ENCODE assay signal across 8 cellular contexts in genomic region chr17:16383772-16384171, GRCh38. TPM values are rescaled to one million over a fixed set of nuclear protein-coding genes. Genes with fewer than 3 reads are reported as not detected.
DNase-seq lines count a peak whose midpoint lies in the region; ATAC-seq and TF ChIP-seq lines count a peak whose summit lies in the region.
"Not testable (repeated sequence)": the region's sequence is repeated elsewhere in the genome, so short reads cannot be mapped to it uniquely, and the experiment has no call there.

No MANE protein-coding gene starts in this region.

- not testable (repeated sequence) for H3K9me2 ChIP-seq in hepatocyte (replicated peaks; ENCODE audit: insufficient read depth)

- H4K8ac ChIP-seq in H9 (replicated peaks; ENCODE audit: insufficient read length, low read depth, low read length) = not testable (repeated sequence)

- not testable (repeated sequence) for H3K23ac ChIP-seq in H9 (ENCODE audit: insufficient read length, low read depth, low read length)

- not testable (repeated sequence) for H3K4me2 ChIP-seq in H9 (ENCODE audit: insufficient read depth, insufficient read length, low read length)
- H3K4me2 ChIP-seq in hepatocyte = peak overlapping the region; percentile 71
- H3K4me2 ChIP-seq in smooth muscle cell = peak overlapping the region; percentile 89

- not testable (repeated sequence) for H2AFZ ChIP-seq in H9 (ENCODE audit: low read length); hepatocyte; smooth muscle cell (ENCODE audit: low read depth)

- H2BK5ac ChIP-seq in H9 (ENCODE audit: insufficient read length, low read length) = not testable (repeated sequence)

- H4K5ac ChIP-seq in H9 (ENCODE audit: insufficient read length, low read depth, low read length) = not testable (repeated sequence)

- H3K27ac ChIP-seq in 22Rv1 (peak overlapping the region; percentile 32), SK-N-MC (0 out of 2 replicates have a peak overlapping the region, but pooled peaks have one; percentile 11), smooth muscle cell (ENCODE audit: low read depth) (peak overlapping the region; percentile 24)
- not testable (repeated sequence) for H3K27ac ChIP-seq in H9 (ENCODE audit: insufficient read length, low read depth, low read length); hepatocyte

- not testable (repeated sequence) for H3K23me2 ChIP-seq in H9 (ENCODE audit: insufficient read length, low read depth, low read length, poor library complexity, severe bottlenecking)

- H4K91ac ChIP-seq in H9 (ENCODE audit: insufficient read length, low read depth, low read length) = not testable (repeated sequence)

- not testable (repeated sequence) for H3K56ac ChIP-seq in H9 (ENCODE audit: insufficient read length, low read depth, low read length)

- not testable (repeated sequence) for H3K4me1 ChIP-seq in H9 (ENCODE audit: insufficient read depth, low read length)
- H3K4me1 ChIP-seq in hepatocyte (ENCODE audit: insufficient read depth) (peaks cover 13% of the 10 kb centered on the region), smooth muscle cell (ENCODE audit: low read depth) (peaks cover 25% of the 10 kb centered on the region)

- not testable (repeated sequence) for DNase-seq in H9; SK-N-MC (ENCODE audit: low read depth, low spot score); activated T-cell treated with anti-CD3 and anti-CD28 coated beads, Interleukin-2, amount 50 U/mL, for 4 hours; hepatocyte (ENCODE audit: low spot score); natural killer cell treated with Interleukin-12 subunit alpha and Interleukin-12 subunit beta and Interleukin-15 and Interleukin-18, amount 100 ng/mL, for 72 hours (ENCODE audit: low spot score); smooth muscle cell (lab: John Stamatoyannopoulos, UW; ENCODE audit: unreplicated experiment)

- ATAC-seq in activated T-cell treated with anti-CD3 and anti-CD28 coated beads, Interleukin-2, amount 50 U/mL, for 4 hours; natural killer cell treated with Interleukin-12 subunit alpha and Interleukin-12 subunit beta and Interleukin-15 and Interleukin-18, amount 100 ng/mL, for 72 hours: not testable (repeated sequence)

- H3K27me3 Mint-ChIP-seq in H9 (ENCODE audit: low read depth); activated T-cell treated with anti-CD3 and anti-CD28 coated beads, Interleukin-2, amount 50 U/mL, for 4 hours (ENCODE audit: low read depth); natural killer cell treated with Interleukin-12 subunit alpha and Interleukin-12 subunit beta and Interleukin-15 and Interleukin-18, amount 100 ng/mL, for 72 hours: not testable (repeated sequence)
- H3K27me3 Mint-ChIP-seq in brain = peaks cover 20% of the 10 kb centered on the region

- not testable (repeated sequence) for H2BK15ac ChIP-seq in H9 (ENCODE audit: low read depth, low read length)

- not testable (repeated sequence) for H2BK20ac ChIP-seq in H9 (ENCODE audit: low read depth, low read length, poor library complexity, severe bottlenecking)

- no CpG with 5 or more reads among the region's 5 CpGs for WGBS in H9 (ENCODE audit: extremely low coverage, insufficient read length, low lambda C conversion rate)
- WGBS in hepatocyte (ENCODE audit: low lambda C conversion rate, missing lambda C conversion rate) = 87% methylated on average over 5 of the region's 5 CpGs
- 63% methylated on average over 5 of the region's 5 CpGs for WGBS in smooth muscle cell (ENCODE audit: low lambda C conversion rate)

- H3K9me3 ChIP-seq in H9 (ENCODE audit: control insufficient read depth, low read depth, low read length); SK-N-MC (ENCODE audit: low read depth, low read length); hepatocyte (ENCODE audit: low read depth); smooth muscle cell (replicated peaks; ENCODE audit: low read depth): not testable (repeated sequence)

- peaks cover 25% of the 10 kb centered on the region for H3K36me3 ChIP-seq in SK-N-MC (ENCODE audit: insufficient read depth, low read length)
- H3K36me3 ChIP-seq in hepatocyte (replicated peaks; ENCODE audit: insufficient read depth, low read depth); smooth muscle cell (ENCODE audit: low read depth): not testable (repeated sequence)

- not testable (repeated sequence) for H4K20me1 ChIP-seq in H9 (ENCODE audit: control insufficient read depth, insufficient read depth, insufficient read length)
- H4K20me1 ChIP-seq in hepatocyte (ENCODE audit: insufficient read depth, poor library complexity, severe bottlenecking) = peaks cover 30% of the 10 kb centered on the region
- H4K20me1 ChIP-seq in smooth muscle cell (ENCODE audit: low read depth) = peaks cover 33% of the 10 kb centered on the region

- not testable (repeated sequence) for H3K27me3 ChIP-seq in H9 (ENCODE audit: insufficient read depth, low read length); hepatocyte; smooth muscle cell (ENCODE audit: low read depth)

- not testable (repeated sequence) for H3K18ac ChIP-seq in H9 (ENCODE audit: insufficient read length, low read depth, low read length)

- not testable (repeated sequence) for H2BK120ac ChIP-seq in H9 (ENCODE audit: low read depth, low read length, poor library complexity, severe bottlenecking)

- not testable (repeated sequence) for H3T11ph ChIP-seq in H9 (ENCODE audit: low read length)

- not testable (repeated sequence) for H3K4ac ChIP-seq in H9 (ENCODE audit: low read depth, low read length)

- H3K79me2 ChIP-seq in H9 (ENCODE audit: insufficient read depth, low read length) = not testable (repeated sequence)
- H3K79me2 ChIP-seq in hepatocyte = peaks cover 35% of the 10 kb centered on the region
- peaks cover 33% of the 10 kb centered on the region for H3K79me2 ChIP-seq in smooth muscle cell (ENCODE audit: low read depth)

- H3K9ac ChIP-seq in H9 (ENCODE audit: extremely low read depth, insufficient read length, low read length); SK-N-MC (ENCODE audit: insufficient read length); smooth muscle cell (ENCODE audit: low read depth): not testable (repeated sequence)

- not testable (repeated sequence) for H3K4me3 ChIP-seq in SK-N-MC, hepatocyte, smooth muscle cell

- H3F3A ChIP-seq in smooth muscle cell (ENCODE audit: low read depth) = peaks cover 23% of the 10 kb centered on the region

- not testable (repeated sequence) for H3K9me3 Mint-ChIP-seq in H9; activated T-cell treated with anti-CD3 and anti-CD28 coated beads, Interleukin-2, amount 50 U/mL, for 4 hours; natural killer cell treated with Interleukin-12 subunit alpha and Interleukin-12 subunit beta and Interleukin-15 and Interleukin-18, amount 100 ng/mL, for 72 hours
- H3K9me3 Mint-ChIP-seq in brain = peaks cover 11 to 18% (median 14%) of the 10 kb centered on the region in 5 experiments

- H2BK12ac ChIP-seq in H9 (ENCODE audit: insufficient read length, low read depth, low read length) = not testable (repeated sequence)

- peak overlapping the region in 1 of 3 experiments; percentile 58; a peak in 3 of 7 replicates for H3K27ac Mint-ChIP-seq in H9
- H3K27ac Mint-ChIP-seq in brain = peak overlapping the region in 4 of 5 experiments; percentile 6 to 74 (median 36)
- H3K27ac Mint-ChIP-seq in natural killer cell treated with Interleukin-12 subunit alpha and Interleukin-12 subunit beta and Interleukin-15 and Interleukin-18, amount 100 ng/mL, for 72 hours = peak overlapping the region; percentile 59 to 86

- H3K79me1 ChIP-seq in H9 (ENCODE audit: insufficient read depth, low read depth, low read length, poor library complexity, severe bottlenecking) = not testable (repeated sequence)

- H2AK5ac ChIP-seq in H9 (ENCODE audit: insufficient read length, low read length) = not testable (repeated sequence)

- peaks cover 21 to 35% of the 10 kb centered on the region in 2 experiments for H3K4me1 Mint-ChIP-seq in H9
- peaks cover 43% of the 10 kb centered on the region for H3K4me1 Mint-ChIP-seq in activated T-cell treated with anti-CD3 and anti-CD28 coated beads, Interleukin-2, amount 50 U/mL, for 4 hours (ENCODE audit: low read depth)
- H3K4me1 Mint-ChIP-seq in brain = peaks cover 72% of the 10 kb centered on the region
- H3K4me1 Mint-ChIP-seq in natural killer cell treated with Interleukin-12 subunit alpha and Interleukin-12 subunit beta and Interleukin-15 and Interleukin-18, amount 100 ng/mL, for 72 hours (ENCODE audit: low read depth in 2 of 2) = peaks cover 40 to 52% of the 10 kb centered on the region in 2 donors

- not testable (repeated sequence) for TF ChIP-seq CTCF in 22Rv1 (IDR thresholded peaks at IDR 0.05); H9 (conservative IDR thresholded peaks at IDR 0.05); brain (conservative IDR thresholded peaks at IDR 0.05); hepatocyte (IDR thresholded peaks at IDR 0.05; ENCODE audit: poor library complexity); smooth muscle cell (IDR thresholded peaks at IDR 0.05; ENCODE audit: borderline replicate concordance, insufficient read depth, poor library complexity, severe bottlenecking)

- H3K4me3 Mint-ChIP-seq in H9 (peak overlapping the region; percentile 21 to 55; a peak in 4 of 5 replicates), brain (peak overlapping the region; percentile 60 to 88 (median 70))
- peak overlapping the region; percentile 90 for H3K4me3 Mint-ChIP-seq in activated T-cell treated with anti-CD3 and anti-CD28 coated beads, Interleukin-2, amount 50 U/mL, for 4 hours
- H3K4me3 Mint-ChIP-seq in natural killer cell treated with Interleukin-12 subunit alpha and Interleukin-12 subunit beta and Interleukin-15 and Interleukin-18, amount 100 ng/mL, for 72 hours = peak overlapping the region; percentile 45

- H3K36me3 Mint-ChIP-seq in H9 (ENCODE audit: insufficient read depth in 1 of 3, low read depth in 3 of 3) (peaks cover 24 to 29% (median 28%) of the 10 kb centered on the region in 3 experiments; a peak in 6 of 7 replicates), brain (peaks cover 44% of the 10 kb centered on the region)
- H3K36me3 Mint-ChIP-seq in activated T-cell treated with anti-CD3 and anti-CD28 coated beads, Interleukin-2, amount 50 U/mL, for 4 hours (ENCODE audit: insufficient read depth) = peaks cover 24% of the 10 kb centered on the region
- peaks cover 22% of the 10 kb centered on the region for H3K36me3 Mint-ChIP-seq in natural killer cell treated with Interleukin-12 subunit alpha and Interleukin-12 subunit beta and Interleukin-15 and Interleukin-18, amount 100 ng/mL, for 72 hours

- not testable (repeated sequence) for H3K14ac ChIP-seq in H9 (ENCODE audit: insufficient read depth, low read length)

RNA-seq across cellular contexts. Expression of gene UBB, which starts 2.9 kb away (rescaled TPM):
- total RNA-seq in H9 (2021) = 1,609 and 1,663 TPM in 2 replicates
- total RNA-seq in activated T-cell treated with anti-CD3 and anti-CD28 coated beads, Interleukin-2, amount 50 U/mL, for 4 hours = 1,000 to 10,000 TPM; 1,915 to 2,057 (median 1,991) TPM
- 3,999 TPM for polyA plus RNA-seq in brain (ENCODE audit: insufficient read depth, low read depth, low replicate concordance)
- total RNA-seq in hepatocyte = 1,250 and 1,335 TPM in 2 replicates
- 2,041 and 2,117 TPM in 2 replicates for polyA plus RNA-seq in hepatocyte
- total RNA-seq in natural killer cell treated with Interleukin-12 subunit alpha and Interleukin-12 subunit beta and Interleukin-15 and Interleukin-18, amount 100 ng/mL, for 72 hours = 1,000 to 10,000 TPM; 1,085 to 1,889 TPM
- 1,100 and 1,184 TPM in 2 replicates for total RNA-seq in smooth muscle cell
- 2,038 and 2,323 TPM in 2 replicates for polyA plus RNA-seq in smooth muscle cell

RNA-seq across cellular contexts. Expression of gene CENPV, which starts 30.5 kb away (rescaled TPM):
- total RNA-seq in H9 (2021) (196 and 200 TPM in 2 replicates), hepatocyte (40.4 and 46.2 TPM in 2 replicates), smooth muscle cell (17.5 and 21.2 TPM in 2 replicates)
- total RNA-seq in activated T-cell treated with anti-CD3 and anti-CD28 coated beads, Interleukin-2, amount 50 U/mL, for 4 hours = 100 to 1,000 TPM in 2 of 3 donors, 10 to 100 TPM in 1; 78.4 to 122 (median 103) TPM
- polyA plus RNA-seq in brain (ENCODE audit: insufficient read depth, low read depth, low replicate concordance) (172 TPM), hepatocyte (51.0 and 52.4 TPM in 2 replicates), smooth muscle cell (33.9 and 44.5 TPM in 2 replicates)
- total RNA-seq in natural killer cell treated with Interleukin-12 subunit alpha and Interleukin-12 subunit beta and Interleukin-15 and Interleukin-18, amount 100 ng/mL, for 72 hours = 10 to 100 TPM; 24.7 to 71.1 TPM

RNA-seq across cellular contexts. Expression of gene TRPV2, which starts 31.6 kb away (rescaled TPM):
- total RNA-seq in H9 (2021) (1.0 and 1.1 TPM in 2 replicates), hepatocyte (1.8 and 7.7 TPM in 2 replicates), smooth muscle cell (51.4 and 58.0 TPM in 2 replicates)
- total RNA-seq in activated T-cell treated with anti-CD3 and anti-CD28 coated beads, Interleukin-2, amount 50 U/mL, for 4 hours = 10 to 100 TPM; 24.7 to 34.0 (median 31.0) TPM
- polyA plus RNA-seq in brain (ENCODE audit: insufficient read depth, low read depth, low replicate concordance) (7.8 TPM), hepatocyte (10.1 and 15.2 TPM in 2 replicates), smooth muscle cell (65.6 and 92.9 TPM in 2 replicates)
- total RNA-seq in natural killer cell treated with Interleukin-12 subunit alpha and Interleukin-12 subunit beta and Interleukin-15 and Interleukin-18, amount 100 ng/mL, for 72 hours = 100 to 1,000 TPM in 1 of 2 donors, 10 to 100 TPM in 1; 83.8 to 125 TPM

Comparison
In these comparisons a context has a peak if more than half of its experiments do, and no peak if none do; other contexts are left out.
1. H3K4me3 Mint-ChIP-seq: peak in every context shown above with its lines; median percentile 90 in activated T-cell treated with anti-CD3 and anti-CD28 coated beads, Interleukin-2, amount 50 U/mL, for 4 hours; 70 in brain; 45 in natural killer cell treated with Interleukin-12 subunit alpha and Interleukin-12 subunit beta and Interleukin-15 and Interleukin-18, amount 100 ng/mL, for 72 hours; 38 in H9.